8 cellular contexts compared by ENCODE assay signal in the genomic region with DNA sequence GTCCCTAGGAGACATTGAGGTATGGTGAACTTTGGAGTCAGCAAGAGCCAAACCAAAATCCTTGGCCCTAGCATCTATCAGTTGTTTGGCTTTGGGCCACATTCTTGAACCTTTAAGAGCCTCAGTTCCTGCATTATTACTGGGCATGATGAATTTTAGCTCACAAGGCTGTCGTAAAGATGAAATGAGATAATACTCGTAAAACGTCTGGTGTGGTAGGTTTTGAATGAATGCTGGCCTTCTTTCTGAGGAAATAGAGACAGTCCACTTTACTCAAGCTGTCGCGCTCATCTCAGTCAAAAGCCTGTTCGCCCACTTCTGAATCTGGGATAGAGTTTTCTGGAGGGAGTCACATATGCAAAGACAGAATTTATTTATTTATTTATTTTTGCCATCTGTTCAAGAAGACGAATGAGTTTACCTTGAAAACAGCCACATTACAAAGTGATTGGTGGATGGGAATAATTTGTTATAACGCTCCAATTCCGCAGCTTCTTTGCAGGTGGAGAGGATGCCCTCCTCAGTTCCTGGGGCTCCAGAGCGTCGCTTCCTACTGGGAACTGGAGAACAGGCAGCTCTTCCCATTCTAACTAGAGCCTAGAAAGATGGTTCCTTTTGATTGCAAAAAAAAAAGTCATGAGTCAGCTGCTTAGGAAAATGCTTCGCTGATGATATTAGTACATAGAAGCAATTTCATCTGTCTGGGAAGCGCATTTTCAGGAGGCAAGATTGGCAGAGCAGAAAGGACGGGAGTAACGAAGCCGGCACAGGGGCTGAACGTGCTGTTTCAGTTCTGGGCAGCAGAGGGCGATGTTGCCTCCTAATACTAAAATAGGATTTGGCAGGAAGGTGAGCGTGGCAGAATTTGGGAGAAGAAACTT. TPM values are rescaled to one million over a fixed set of nuclear protein-coding genes. Genes with fewer than 3 reads are reported as not detected.
DNase-seq lines count a peak whose midpoint lies in the region; ATAC-seq and TF ChIP-seq lines count a peak whose summit lies in the region.

No MANE protein-coding gene starts in this region.

- H3K4me1 Mint-ChIP-seq in immature natural killer cell = peaks cover 1 to 3% of the 10 kb centered on the region in 2 donors

- no peaks in the 10 kb centered on the region for H3K9me3 Mint-ChIP-seq in immature natural killer cell

- no peak overlapping the region for H3K27ac ChIP-seq in SU-DHL-6 (ENCODE audit: low read depth, low read length)

- no peaks in the 10 kb centered on the region for H3K36me3 ChIP-seq in SU-DHL-6 (ENCODE audit: low read length)

- no peaks in the 10 kb centered on the region for H3F3A ChIP-seq in SU-DHL-6 (ENCODE audit: insufficient read depth)

- no peak overlapping the region for H3K4me3 ChIP-seq in SU-DHL-6 (ENCODE audit: insufficient read depth, low read length, poor library complexity, severe bottlenecking)

- no peak overlapping the region for H3K4me3 Mint-ChIP-seq in immature natural killer cell

- no peaks in the 10 kb centered on the region for H3K27me3 ChIP-seq in SU-DHL-6 (ENCODE audit: low read length)

- no peaks in the 10 kb centered on the region for H4K20me1 ChIP-seq in SU-DHL-6 (ENCODE audit: low read depth, low read length)

- no peak overlapping the region for H2AFZ ChIP-seq in SU-DHL-6 (ENCODE audit: low read depth, low read length, severe bottlenecking)

- peak; percentile 62 for TF ChIP-seq CTCF in SU-DHL-6 (IDR thresholded peaks at IDR 0.05; ENCODE audit: insufficient read depth, low read length, poor library complexity, severe bottlenecking)

- no peaks in the 10 kb centered on the region for H3K79me2 ChIP-seq in SU-DHL-6 (ENCODE audit: insufficient read depth, low read length)

- H3K27ac Mint-ChIP-seq in immature natural killer cell = no peak overlapping the region

- ATAC-seq in GM21723 (IDR thresholded peaks at IDR 0.05; ENCODE audit: unreplicated experiment) = peak; percentile 60

- no peak overlapping the region for H3K9ac ChIP-seq in SU-DHL-6 (ENCODE audit: low read length)

- H3K27me3 Mint-ChIP-seq in immature natural killer cell (ENCODE audit: low read depth in 3 of 3) = peaks cover 5 to 7% (median 5%) of the 10 kb centered on the region in 3 donors

- peak; percentile 41 for DNase-seq in COR-L47 (lab: John Stamatoyannopoulos, UW)
- peak; percentile 61 for DNase-seq in NCI-H1105 treated with DMSO at 0.1 percent for 48 hours (lab: John Stamatoyannopoulos, UW)
- peak; percentile 38 for DNase-seq in brain pericyte (ENCODE audit: low read depth, low spot score)
- peak; percentile 2 to 23 (median 10) for DNase-seq in immature natural killer cell
- DNase-seq in stimulated activated CD4-positive, alpha-beta T cell treated with anti-CD3 and anti-CD28 coated beads, Interleukin-12 subunit alpha, Interleukin-12 subunit beta, amount 100 ng/mL, for 48 hours (ENCODE audit: low read depth in 2 of 3, low spot score in 1 of 3) = peak; percentile 21 to 67 (median 42)
- no peak for DNase-seq in 8988T

- H3K9me3 ChIP-seq in SU-DHL-6 (ENCODE audit: insufficient read depth, low read length) = no peaks in the 10 kb centered on the region

- H3K4me2 ChIP-seq in SU-DHL-6 (ENCODE audit: low read depth, low read length, poor library complexity, severe bottlenecking) = no peak overlapping the region

- H3K9me2 ChIP-seq in SU-DHL-6 (replicated peaks; ENCODE audit: insufficient read depth, low read length) = no peaks in the 10 kb centered on the region

- no peaks in the 10 kb centered on the region for H3K36me3 Mint-ChIP-seq in immature natural killer cell

RNA-seq across cellular contexts. Expression of a gene that starts 49.9 kb away (rescaled TPM):
- under 1 TPM in 1 of 3 donors, not detected in 2; 0.67 TPM for polyA plus RNA-seq in immature natural killer cell
